8 cellular contexts compared by ENCODE assay signal in genomic region chr12:96986883-96987523, GRCh38.
DNase-seq lines count a peak whose midpoint lies in the region; ATAC-seq and TF ChIP-seq lines count a peak whose summit lies in the region.

No MANE protein-coding gene starts in this region.

- no peak overlapping the region for H3K27ac ChIP-seq in naive thymus-derived CD4-positive, alpha-beta T cell (ENCODE audit: low read depth, low read length)

- no peak overlapping the region for H3K27ac Mint-ChIP-seq in naive thymus-derived CD4-positive, alpha-beta T cell

- H3K4me3 Mint-ChIP-seq in naive thymus-derived CD4-positive, alpha-beta T cell, result peak overlapping the region in 6 of 10 donors; percentile 10 to 84 (median 36)

- in situ Hi-C loops in GM13977 (cut with MboI; ENCODE audit: low pct_unique_long_range_greater_than_20kb, low sequenced_read_pairs, unreplicated experiment), result loop anchor here (25.0 kb wide), 3 partner anchors 400 to 1400 kb away; no protein-coding TSS in a partner anchor

- ATAC-seq in naive thymus-derived CD4-positive, alpha-beta T cell, result no peak
- ATAC-seq in HG02623 (IDR thresholded peaks at IDR 0.05; ENCODE audit: unreplicated experiment) (no peak), GM21576 (IDR thresholded peaks at IDR 0.05; ENCODE audit: unreplicated experiment) (no peak), HG02610 (IDR thresholded peaks at IDR 0.05; ENCODE audit: unreplicated experiment) (no peak)

- peaks cover 7 to 9% (median 8%) of the 10 kb centered on the region in 7 donors for H3K4me1 Mint-ChIP-seq in naive thymus-derived CD4-positive, alpha-beta T cell

- H3K27me3 Mint-ChIP-seq in naive thymus-derived CD4-positive, alpha-beta T cell, result peaks cover 13 to 53% (median 27%) of the 10 kb centered on the region in 5 donors

- peak; percentile 55 for TF ChIP-seq CTCF in BE2C (IDR thresholded peaks at IDR 0.05; ENCODE audit: low read depth, low read length)
- TF ChIP-seq CTCF in GM13977 (IDR thresholded peaks at IDR 0.05; ENCODE audit: extremely low read depth, insufficient read depth, missing control alignments), result peak; percentile 56

- peaks cover 3% of the 10 kb centered on the region; the same call in 1 of the 2 replicates for H3K27me3 ChIP-seq in BE2C
- no peaks in the 10 kb centered on the region for H3K27me3 ChIP-seq in naive thymus-derived CD4-positive, alpha-beta T cell (ENCODE audit: control insufficient read depth in 2 of 2, insufficient read depth in 2 of 2, low read length in 2 of 2)

- intact Hi-C loops in naive thymus-derived CD4-positive, alpha-beta T cell (cut with micrococcal nuclease), result loop anchor here (1.0 to 5.0 kb wide), 6 partner anchors 80 to 1410 kb away; partner anchors contain the start of gene NEDD1 (in 1 of the 2)

- CTCF ChIA-PET in naive thymus-derived CD4-positive, alpha-beta T cell (lab: Charles Lee), result interaction anchor here (0.6 to 1.1 kb wide), 3 partner anchors 12 to 409 kb away, joined by 3 to 6 read pairs (median 3); no protein-coding TSS in a partner anchor

- POLR2A ChIA-PET in naive thymus-derived CD4-positive, alpha-beta T cell (lab: Charles Lee), result interaction anchor here (0.7 kb wide), 1 partner anchor 221 kb away, joined by 3 read pairs; no protein-coding TSS in a partner anchor

- no peak for DNase-seq in BE2C
- peak; percentile 47 for DNase-seq in GM13977 (ENCODE audit: low spot score)
- DNase-seq in NCI-H446 (lab: John Stamatoyannopoulos, UW), result peak; percentile 20 to 62
- DNase-seq in cerebellar cortex (ENCODE audit: low spot score), result peak; percentile 30
- DNase-seq in naive thymus-derived CD4-positive, alpha-beta T cell, result peak in 2 of 9 donors; percentile 4 to 18

- no peaks in the 10 kb centered on the region for H3K4me1 ChIP-seq in BE2C
- H3K4me1 ChIP-seq in naive thymus-derived CD4-positive, alpha-beta T cell (ENCODE audit: control insufficient read depth in 2 of 2, insufficient read depth in 2 of 2, low read length in 2 of 2), result peaks cover 0 to 4% of the 10 kb centered on the region in 2 donors

- no peaks in the 10 kb centered on the region for H3K36me3 Mint-ChIP-seq in naive thymus-derived CD4-positive, alpha-beta T cell

- no peak overlapping the region for H3K4me3 ChIP-seq in BE2C (ENCODE audit: low read depth, low read length)
- no peak overlapping the region for H3K4me3 ChIP-seq in naive thymus-derived CD4-positive, alpha-beta T cell (ENCODE audit: low read length)

- H3K9me3 Mint-ChIP-seq in naive thymus-derived CD4-positive, alpha-beta T cell, result no peaks in the 10 kb centered on the region

- no peaks in the 10 kb centered on the region for H3K36me3 ChIP-seq in BE2C
- H3K36me3 ChIP-seq in naive thymus-derived CD4-positive, alpha-beta T cell (ENCODE audit: control insufficient read depth in 2 of 3, insufficient read depth in 3 of 3, low read length in 3 of 3), result no peaks in the 10 kb centered on the region

- no peaks in the 10 kb centered on the region for H3K9me3 ChIP-seq in BE2C
- no peaks in the 10 kb centered on the region for H3K9me3 ChIP-seq in naive thymus-derived CD4-positive, alpha-beta T cell (ENCODE audit: control insufficient read depth in 2 of 3, low read length in 3 of 3)
